Comparison of ENCODE assay signal across 15 cellular contexts in the genomic region with DNA sequence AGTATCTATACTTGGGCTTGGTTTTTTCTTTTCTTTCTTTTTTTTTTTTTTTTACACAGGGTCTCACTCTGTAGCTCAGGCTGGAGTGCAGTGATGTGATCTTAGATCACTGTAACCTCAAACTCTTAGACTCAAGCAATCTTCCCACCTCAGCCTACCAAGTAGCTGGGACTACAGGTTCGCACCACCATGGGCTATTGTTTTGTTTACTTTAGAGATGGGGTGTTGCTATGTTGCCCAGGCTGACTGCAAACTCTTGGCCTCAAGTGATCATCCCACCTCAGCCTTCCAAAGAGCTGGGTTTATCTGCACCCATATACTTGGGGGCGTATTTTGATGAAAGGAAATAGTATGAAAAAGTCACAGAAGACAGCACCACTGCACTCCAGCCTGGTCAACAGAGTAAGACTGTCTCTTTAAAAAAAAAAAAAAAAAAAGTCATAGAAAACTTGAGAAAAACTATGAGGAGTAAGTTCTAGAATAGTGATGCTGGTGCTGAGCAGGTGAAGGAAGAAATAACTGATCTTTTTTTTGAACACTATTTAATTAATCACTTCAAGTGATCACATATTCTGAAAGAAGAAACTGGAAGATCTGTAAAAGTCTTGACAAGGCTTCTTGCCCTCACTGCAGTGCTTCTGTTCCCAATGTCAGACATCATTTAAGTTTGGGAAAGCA. TPM values are rescaled to one million over a fixed set of nuclear protein-coding genes. Genes with fewer than 3 reads are reported as not detected.
DNase-seq lines count a peak whose midpoint lies in the region; ATAC-seq and TF ChIP-seq lines count a peak whose summit lies in the region.
"Had no signal": no experiment of that assay in that cellular context is flagged by ENCODE, and none has a peak within 500 bp of the region (broad histone marks: within the 10 kb centered on the region; RNA-seq: fewer than 3 reads in every experiment).

No MANE protein-coding gene starts in this region.

- CTCF ChIA-PET in Panc1 (lab: Charles Lee) (interaction anchor here (0.7 kb wide), 1 partner anchor 12 kb away, joined by 3 read pairs; no protein-coding TSS in a partner anchor), OCI-LY7 (lab: Charles Lee; ENCODE audit: unreplicated experiment) (no interaction called here)

- H3K27ac ChIP-seq in Panc1 (ENCODE audit: low read length): peak overlapping the region; percentile 55
- H3K27ac ChIP-seq in prostate gland: peak overlapping the region; percentile 16 to 76
- H3K27ac ChIP-seq in substantia nigra (ENCODE audit: low read depth, low read length, poor library complexity, severe bottlenecking): no peak overlapping the region
- no peak overlapping the region for H3K27ac ChIP-seq in OCI-LY7 (ENCODE audit: low read depth, low read length, poor library complexity, severe bottlenecking)

- POLR2A ChIA-PET in Panc1 (lab: Charles Lee) (no interaction called here), OCI-LY7 (lab: Charles Lee) (interaction anchor here (0.7 to 1.3 kb wide), 2 partner anchors 10 to 241 kb away, joined by 3 to 4 read pairs; no protein-coding TSS in a partner anchor)

- no peaks in the 10 kb centered on the region for H4K20me1 ChIP-seq in OCI-LY7 (ENCODE audit: insufficient read depth, low read length)

- no peaks in the 10 kb centered on the region for H3K36me3 ChIP-seq in Panc1 (ENCODE audit: control insufficient read depth, insufficient read depth, low read length)
- no peaks in the 10 kb centered on the region for H3K36me3 ChIP-seq in prostate gland
- no peaks in the 10 kb centered on the region for H3K36me3 ChIP-seq in OCI-LY7 (ENCODE audit: insufficient read depth, low read length)

- no peaks in the 10 kb centered on the region for H3K9me3 Mint-ChIP-seq in activated T-cell treated with anti-CD3 and anti-CD28 coated beads, Interleukin-2, amount 50 U/mL, for 24 hours
- H3K9me3 Mint-ChIP-seq: immature natural killer cell; naive thymus-derived CD4-positive, alpha-beta T cell had no signal

- peak overlapping the region; percentile 60 for H3K27ac Mint-ChIP-seq in activated T-cell treated with anti-CD3 and anti-CD28 coated beads, Interleukin-2, amount 50 U/mL, for 24 hours

- no peak for TF ChIP-seq CTCF in Panc1 (IDR thresholded peaks at IDR 0.05)
- TF ChIP-seq CTCF in cardiac fibroblast (IDR thresholded peaks at IDR 0.05; ENCODE audit: low read depth, low read length): no peak
- no peak for TF ChIP-seq CTCF in prostate gland (IDR thresholded peaks at IDR 0.05)
- no peak for TF ChIP-seq CTCF in OCI-LY7 (conservative IDR thresholded peaks at IDR 0.05; ENCODE audit: low read length)

- TF ChIP-seq POLR2A in prostate gland (IDR thresholded peaks at IDR 0.05): no peak

- peaks cover 10% of the 10 kb centered on the region for H3K36me3 Mint-ChIP-seq in activated T-cell treated with anti-CD3 and anti-CD28 coated beads, Interleukin-2, amount 50 U/mL, for 24 hours (ENCODE audit: low read depth)

- no peak overlapping the region for H2AFZ ChIP-seq in OCI-LY7 (ENCODE audit: low read length)

- H3K9me2 ChIP-seq in OCI-LY7 (ENCODE audit: insufficient read depth, low read length): no peaks in the 10 kb centered on the region

- BruUV-seq in Panc1 (replicated peaks; lab: Mats Ljungman, UMichigan) (TSS peak; percentile 57), OCI-LY7 (replicated peaks; lab: Mats Ljungman, UMichigan) (no TSS peak)

- H3K4me3 ChIP-seq in Panc1 (ENCODE audit: low read depth in 2 of 2, low read length in 2 of 2) (peak overlapping the region in 1 of 2 experiments; percentile 6; a peak in 1 of 4 replicates), cardiac fibroblast (replicated peaks in 1 of 2; ENCODE audit: low read depth in 2 of 2, low read length in 2 of 2) (no peak overlapping the region), prostate gland (no peak overlapping the region), OCI-LY7 (ENCODE audit: low read depth, low read length, poor library complexity, severe bottlenecking) (no peak overlapping the region)

- H3K4me2 ChIP-seq in OCI-LY7 (ENCODE audit: low read length): no peak overlapping the region

- peaks cover 58% of the 10 kb centered on the region for H3K4me1 Mint-ChIP-seq in activated T-cell treated with anti-CD3 and anti-CD28 coated beads, Interleukin-2, amount 50 U/mL, for 24 hours (ENCODE audit: low read depth)

- H3K4me1 ChIP-seq in Panc1 (ENCODE audit: control insufficient read depth, insufficient read depth, low read length) (peaks cover 30% of the 10 kb centered on the region), prostate gland (replicated peaks) (peaks cover 7% of the 10 kb centered on the region), OCI-LY7 (ENCODE audit: insufficient read depth, low read length, poor library complexity, severe bottlenecking) (no peaks in the 10 kb centered on the region)

- ATAC-seq in Panc1: peak; percentile 49
- ATAC-seq: naive thymus-derived CD4-positive, alpha-beta T cell had no signal

- H3K27me3 Mint-ChIP-seq in activated T-cell treated with anti-CD3 and anti-CD28 coated beads, Interleukin-2, amount 50 U/mL, for 24 hours: no peaks in the 10 kb centered on the region
- H3K27me3 Mint-ChIP-seq: naive thymus-derived CD4-positive, alpha-beta T cell had no signal

- no peaks in the 10 kb centered on the region for H3K9me3 ChIP-seq in Panc1 (ENCODE audit: control insufficient read depth, insufficient read depth, low read depth, low read length)
- H3K9me3 ChIP-seq in prostate gland: no peaks in the 10 kb centered on the region
- no peaks in the 10 kb centered on the region for H3K9me3 ChIP-seq in OCI-LY7 (ENCODE audit: low read length)

- intact Hi-C loops in Panc1 (cut with micrococcal nuclease; ENCODE audit: unreplicated experiment) (loop anchor here (1.0 kb wide), 1 partner anchor 20 kb away; no protein-coding TSS in a partner anchor), prostate gland (cut with DNase I) (no loop called here), OCI-LY7 (cut with micrococcal nuclease; ENCODE audit: unreplicated experiment) (no loop called here)

- no peak for DNase-seq in activated T-cell treated with anti-CD3 and anti-CD28 coated beads, Interleukin-2, amount 50 U/mL, for 24 hours
- DNase-seq in activated T-cell treated with anti-CD3 and anti-CD28 coated beads, Interleukin-2, amount 50 U/mL, for 48 hours: no peak
- no peak for DNase-seq in Panc1 (ENCODE audit: low read depth, low spot score)
- DNase-seq in cardiac fibroblast (ENCODE audit: low read depth in 2 of 2): peak; percentile 33 to 41
- no peak for DNase-seq in prostate gland (ENCODE audit: low spot score)
- no peak for DNase-seq in substantia nigra (lab: John Stamatoyannopoulos, UW)
- no peak for DNase-seq in OCI-LY7 (ENCODE audit: low spot score)
- no peak for DNase-seq in DMS153 treated with DMSO at 0.1 percent for 48 hours (lab: John Stamatoyannopoulos, UW; ENCODE audit: unreplicated experiment)
- DNase-seq: DMS79; immature natural killer cell; Kasumi-1; naive thymus-derived CD4-positive, alpha-beta T cell; T-helper 9 cell had no signal

- H3K27me3 ChIP-seq in Panc1 (ENCODE audit: control insufficient read depth, insufficient read depth, low read length) (no peaks in the 10 kb centered on the region), prostate gland (replicated peaks; ENCODE audit: insufficient read depth) (no peaks in the 10 kb centered on the region)

- WGBS in prostate gland: 83% methylated on average over 2 of the region's 2 CpGs

- no peak overlapping the region for H3K4me3 Mint-ChIP-seq in activated T-cell treated with anti-CD3 and anti-CD28 coated beads, Interleukin-2, amount 50 U/mL, for 24 hours
- H3K4me3 Mint-ChIP-seq: immature natural killer cell had no signal

- in situ Hi-C loops in Panc1 (cut with HindIII; ENCODE audit: low pct_unique_long_range_greater_than_20kb, low sequenced_read_pairs): no loop called here

- no peaks in the 10 kb centered on the region for H3K79me2 ChIP-seq in OCI-LY7 (ENCODE audit: insufficient read depth, low read depth, low read length)

RNA-seq across cellular contexts. Expression of gene NPFF, which starts 53.8 kb away (rescaled TPM):
- total RNA-seq in Panc1 (2021; ENCODE audit: unreplicated experiment) (not detected), prostate gland (not detected), OCI-LY7 (2022) (not detected in 2 replicates)
- not detected for polyA plus RNA-seq in Panc1 (2012; ENCODE audit: insufficient read length)
- not detected in 2 replicates for total RNA-seq in OCI-LY7 (2014; rRNA removed; shearing (Covaris generic))
- total RNA-seq: naive thymus-derived CD4-positive, alpha-beta T cell; skeletal muscle tissue; urinary bladder had no signal
- polyA plus RNA-seq: immature natural killer cell; naive thymus-derived CD4-positive, alpha-beta T cell; urinary bladder had no signal

RNA-seq across cellular contexts. Expression of gene TARBP2, which starts 60.0 kb away (rescaled TPM):
- 67.3 TPM for total RNA-seq in Panc1 (2021; ENCODE audit: unreplicated experiment)
- polyA plus RNA-seq in Panc1 (2012; ENCODE audit: insufficient read length): 60.6 TPM
- total RNA-seq in prostate gland: 10 to 100 TPM; 23.4 to 45.7 TPM
- 49.1 and 62.6 TPM in 2 replicates for total RNA-seq in OCI-LY7 (2014; rRNA removed; shearing (Covaris generic))
- 41.8 and 45.9 TPM in 2 replicates for total RNA-seq in OCI-LY7 (2022)

Comparison
In these comparisons a context has a peak if more than half of its experiments do, and no peak if none do; other contexts are left out.
1. DNase-seq: peak in cardiac fibroblast (2 of 2); none in activated T-cell treated with anti-CD3 and anti-CD28 coated beads, Interleukin-2, amount 50 U/mL, for 24 hours (single experiment), activated T-cell treated with anti-CD3 and anti-CD28 coated beads, Interleukin-2, amount 50 U/mL, for 48 hours (0 of 2), Panc1 (single experiment), prostate gland (single experiment), substantia nigra (0 of 49), OCI-LY7 (single experiment) and DMS153 treated with DMSO at 0.1 percent for 48 hours (single experiment).
2. H3K27ac ChIP-seq: peak in Panc1 (single experiment) and prostate gland (2 of 2); none in substantia nigra (single experiment) and OCI-LY7 (single experiment).